ENCODE assay signal across 9 cellular contexts in genomic region chr1:93567255-93567918, GRCh38.
DNase-seq lines count a peak whose midpoint lies in the region; ATAC-seq and TF ChIP-seq lines count a peak whose summit lies in the region.
"Had no signal": no experiment of that assay in that cellular context is flagged by ENCODE, and none has a peak within 500 bp of the region (broad histone marks: within the 10 kb centered on the region; RNA-seq: fewer than 3 reads in every experiment).

No MANE protein-coding gene starts in this region.

- no peak for TF ChIP-seq CTCF in cardiac fibroblast (IDR thresholded peaks at IDR 0.05; ENCODE audit: low read depth, low read length)

- no peak for ATAC-seq in GM18870 (IDR thresholded peaks at IDR 0.05; ENCODE audit: unreplicated experiment)

- H3K4me3 ChIP-seq in cardiac fibroblast (replicated peaks in 1 of 2; ENCODE audit: low read depth in 2 of 2, low read length in 2 of 2) = no peak overlapping the region

- DNase-seq in activated CD4-positive, alpha-beta T cell treated with anti-CD3 and anti-CD28 coated beads for 48 hours = peak; percentile 35
- no peak for DNase-seq in activated CD4-positive, alpha-beta T cell treated with anti-CD3 and anti-CD28 coated beads for 4 hours
- DNase-seq in cardiac fibroblast (ENCODE audit: low read depth in 2 of 2) (peak; percentile 95 to 97), kidney tubule cell (ENCODE audit: low spot score) (peak; percentile 82), ureter (ENCODE audit: low spot score) (peak; percentile 69), DMS 273 treated with DMSO at 0.1 percent for 48 hours (lab: John Stamatoyannopoulos, UW) (no peak), NCI-H146 (lab: John Stamatoyannopoulos, UW) (no peak)
- DNase-seq: 8988T had no signal

Comparison
In these comparisons a context has a peak if more than half of its experiments do, and no peak if none do; other contexts are left out.
1. DNase-seq: peak in activated CD4-positive, alpha-beta T cell treated with anti-CD3 and anti-CD28 coated beads for 48 hours (single experiment), cardiac fibroblast (2 of 2), kidney tubule cell (single experiment) and ureter (single experiment); none in activated CD4-positive, alpha-beta T cell treated with anti-CD3 and anti-CD28 coated beads for 4 hours (0 of 2), DMS 273 treated with DMSO at 0.1 percent for 48 hours (single experiment) and NCI-H146 (single experiment).